ENCODE assay signal across 11 cellular contexts in the genomic region with DNA sequence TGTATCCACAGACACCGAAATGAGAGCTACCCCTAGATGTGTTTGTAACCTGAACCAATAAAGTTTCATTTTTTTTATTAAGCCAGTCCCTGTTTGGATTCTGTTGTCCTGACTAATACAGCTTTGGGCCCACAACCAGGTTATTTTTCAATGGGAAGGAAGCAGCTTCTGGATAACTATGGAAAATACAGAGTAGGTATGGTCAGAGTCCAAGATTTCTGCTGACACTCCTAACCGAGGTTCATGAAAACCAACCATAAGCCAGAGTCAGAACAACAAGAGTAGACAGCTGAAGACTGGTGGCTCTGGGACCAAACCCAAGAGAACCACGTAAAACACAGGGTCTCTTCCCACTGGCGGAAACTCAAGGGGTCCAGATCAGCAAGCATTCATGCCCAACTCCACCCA. TPM values are rescaled to one million over a fixed set of nuclear protein-coding genes. Genes with fewer than 3 reads are reported as not detected.
DNase-seq lines count a peak whose midpoint lies in the region; ATAC-seq and TF ChIP-seq lines count a peak whose summit lies in the region.
"Had no signal": no experiment of that assay in that cellular context is flagged by ENCODE, and none has a peak within 500 bp of the region (broad histone marks: within the 10 kb centered on the region; RNA-seq: fewer than 3 reads in every experiment).

No MANE protein-coding gene starts in this region.

- intact Hi-C loops in activated CD4-positive, alpha-beta memory T cell treated with anti-CD3 and anti-CD28 coated beads for 36 hours (cut with micrococcal nuclease), result no loop called here

- H3K36me3 ChIP-seq in lung (ENCODE audit: control insufficient read depth in 2 of 2, insufficient read depth in 2 of 2, low read length in 2 of 2) (no peaks in the 10 kb centered on the region), thoracic aorta (no peaks in the 10 kb centered on the region)
- H3K36me3 ChIP-seq: WERI-Rb-1 had no signal

- peaks cover 84% of the 10 kb centered on the region for H3K4me1 Mint-ChIP-seq in activated CD4-positive, alpha-beta memory T cell treated with anti-CD3 and anti-CD28 coated beads for 36 hours (ENCODE audit: low read depth)
- H3K4me1 Mint-ChIP-seq in activated CD4-positive, alpha-beta memory T cell treated with anti-CD3 and anti-CD28 coated beads, Interleukin-2, amount 10 ng/mL, durations not matched to agents 7 days and 5 days, result peaks cover 66% of the 10 kb centered on the region
- H3K4me1 Mint-ChIP-seq in chondrocyte (ENCODE audit: low read depth), result peaks cover 81% of the 10 kb centered on the region

- POLR2A ChIA-PET in activated CD4-positive, alpha-beta memory T cell treated with anti-CD3 and anti-CD28 coated beads for 36 hours (lab: Charles Lee), result interaction anchor here (1.0 to 2.2 kb wide), 2 partner anchors 8 to 15 kb away, joined by 3 to 5 read pairs; no protein-coding TSS in a partner anchor
- POLR2A ChIA-PET in activated CD4-positive, alpha-beta memory T cell treated with anti-CD3 and anti-CD28 coated beads, Interleukin-2, amount 10 ng/mL, durations not matched to agents 7 days and 5 days (lab: Charles Lee), result interaction anchor here (1.1 to 7.5 kb wide), 4 partner anchors 9 to 73 kb away, joined by 3 to 65 read pairs (median 32); a partner anchor contains a TSS

- H3K4me1 ChIP-seq in lung (ENCODE audit: control insufficient read depth in 2 of 2, insufficient read depth in 2 of 2, low read length in 2 of 2), result peaks cover 40 to 75% of the 10 kb centered on the region in 2 donors
- H3K4me1 ChIP-seq in thoracic aorta (ENCODE audit: control insufficient read depth in 1 of 2, low read depth in 2 of 2), result peaks cover 90 to 98% of the 10 kb centered on the region in 2 donors

- TF ChIP-seq CTCF in chondrocyte (IDR thresholded peaks at IDR 0.05) (no peak), lung (IDR thresholded peaks at IDR 0.05; ENCODE audit: control extremely low read depth, extremely low read depth) (no peak), thoracic aorta (IDR thresholded peaks at IDR 0.05) (no peak)

- CTCF ChIA-PET in activated CD4-positive, alpha-beta memory T cell treated with anti-CD3 and anti-CD28 coated beads for 36 hours (lab: Charles Lee), result interaction anchor here (1.0 to 3.0 kb wide), 2 partner anchors 10 to 199 kb away, joined by 3 to 14 read pairs; no protein-coding TSS in a partner anchor
- CTCF ChIA-PET in activated CD4-positive, alpha-beta memory T cell treated with anti-CD3 and anti-CD28 coated beads, Interleukin-2, amount 10 ng/mL, durations not matched to agents 7 days and 5 days (lab: Charles Lee), result interaction anchor here (1.9 kb wide), 1 partner anchor 13 kb away, joined by 9 read pairs; no protein-coding TSS in a partner anchor

- no peaks in the 10 kb centered on the region for H3K27me3 Mint-ChIP-seq in activated CD4-positive, alpha-beta memory T cell treated with anti-CD3 and anti-CD28 coated beads for 36 hours
- H3K27me3 Mint-ChIP-seq in activated CD4-positive, alpha-beta memory T cell treated with anti-CD3 and anti-CD28 coated beads, Interleukin-2, amount 10 ng/mL, durations not matched to agents 7 days and 5 days, result no peaks in the 10 kb centered on the region
- H3K27me3 Mint-ChIP-seq in chondrocyte (ENCODE audit: low read depth), result no peaks in the 10 kb centered on the region

- no peak overlapping the region for H3K4me3 Mint-ChIP-seq in activated CD4-positive, alpha-beta memory T cell treated with anti-CD3 and anti-CD28 coated beads for 36 hours
- no peak overlapping the region for H3K4me3 Mint-ChIP-seq in activated CD4-positive, alpha-beta memory T cell treated with anti-CD3 and anti-CD28 coated beads, Interleukin-2, amount 10 ng/mL, durations not matched to agents 7 days and 5 days
- H3K4me3 Mint-ChIP-seq in chondrocyte (ENCODE audit: unreplicated experiment), result no peak overlapping the region

- H3K4me3 ChIP-seq in lung (no peak overlapping the region), thoracic aorta (peak overlapping the region; percentile 48)

- no peaks in the 10 kb centered on the region for H3K36me3 Mint-ChIP-seq in activated CD4-positive, alpha-beta memory T cell treated with anti-CD3 and anti-CD28 coated beads for 36 hours
- peaks cover 3% of the 10 kb centered on the region for H3K36me3 Mint-ChIP-seq in activated CD4-positive, alpha-beta memory T cell treated with anti-CD3 and anti-CD28 coated beads, Interleukin-2, amount 10 ng/mL, durations not matched to agents 7 days and 5 days (ENCODE audit: low read depth)
- H3K36me3 Mint-ChIP-seq in chondrocyte (ENCODE audit: low read depth), result no peaks in the 10 kb centered on the region

- 74 to 91% methylated on average over 4 of the region's 4 CpGs for WGBS in lung, 2 donors

- H3K27ac Mint-ChIP-seq in activated CD4-positive, alpha-beta memory T cell treated with anti-CD3 and anti-CD28 coated beads for 36 hours, result peak overlapping the region; percentile 73
- no peak overlapping the region for H3K27ac Mint-ChIP-seq in activated CD4-positive, alpha-beta memory T cell treated with anti-CD3 and anti-CD28 coated beads, Interleukin-2, amount 10 ng/mL, durations not matched to agents 7 days and 5 days
- peak overlapping the region; percentile 71 for H3K27ac Mint-ChIP-seq in chondrocyte (ENCODE audit: unreplicated experiment)

- no peak for DNase-seq in activated CD4-positive, alpha-beta memory T cell treated with anti-CD3 and anti-CD28 coated beads for 36 hours
- DNase-seq in activated CD4-positive, alpha-beta memory T cell treated with anti-CD3 and anti-CD28 coated beads, Interleukin-2, amount 10 ng/mL, durations not matched to agents 7 days and 5 days, result no peak
- no peak for DNase-seq in chondrocyte (ENCODE audit: low spot score)
- no peak for DNase-seq in lung (ENCODE audit: low spot score)
- DNase-seq in thoracic aorta (ENCODE audit: low spot score), result no peak
- no peak for DNase-seq in effector CD8-positive, alpha-beta T cell (lab: John Stamatoyannopoulos, UW)
- no peak for DNase-seq in activated effector memory CD4-positive, alpha-beta T cell treated with anti-CD3 and anti-CD28 coated beads, Interleukin-2, amount 50 U/mL, for 16 hours
- DNase-seq: activated naive CD4-positive, alpha-beta T cell treated with anti-CD3 and anti-CD28 coated beads, Interleukin-2, amount 50 U/mL, for 16 hours; WERI-Rb-1 had no signal

- peak overlapping the region; percentile 73 to 79 for H3K27ac ChIP-seq in lung (ENCODE audit: low read depth in 1 of 2, low read length in 1 of 2)
- H3K27ac ChIP-seq in thoracic aorta, result peak overlapping the region; percentile 31 to 51
- H3K27ac ChIP-seq: WERI-Rb-1 had no signal

- ATAC-seq in lung (ENCODE audit: insufficient read depth, low FRiP score) (no peak), thoracic aorta (ENCODE audit: insufficient number of reproducible peaks, low FRiP score, low read depth) (peak; percentile 26), HG03457 (IDR thresholded peaks at IDR 0.05; ENCODE audit: unreplicated experiment) (no peak)
- ATAC-seq: esophagus mucosa had no signal

- H3K9me3 Mint-ChIP-seq in activated CD4-positive, alpha-beta memory T cell treated with anti-CD3 and anti-CD28 coated beads for 36 hours, result no peaks in the 10 kb centered on the region
- no peaks in the 10 kb centered on the region for H3K9me3 Mint-ChIP-seq in activated CD4-positive, alpha-beta memory T cell treated with anti-CD3 and anti-CD28 coated beads, Interleukin-2, amount 10 ng/mL, durations not matched to agents 7 days and 5 days
- no peaks in the 10 kb centered on the region for H3K9me3 Mint-ChIP-seq in chondrocyte (ENCODE audit: low read depth)

- H3K27me3 ChIP-seq in lung (ENCODE audit: control insufficient read depth, insufficient read depth) (no peaks in the 10 kb centered on the region), thoracic aorta (replicated peaks; ENCODE audit: insufficient read depth) (no peaks in the 10 kb centered on the region)

- H3K9me3 ChIP-seq in lung (ENCODE audit: control insufficient read depth in 2 of 2, insufficient read depth in 1 of 2, low read length in 1 of 2), result no peaks in the 10 kb centered on the region
- H3K9me3 ChIP-seq in thoracic aorta, result no peaks in the 10 kb centered on the region

RNA-seq across cellular contexts. Expression of a gene that starts 10.8 kb away (rescaled TPM):
- total RNA-seq in activated CD4-positive, alpha-beta memory T cell treated with anti-CD3 and anti-CD28 coated beads for 36 hours, result 10 to 100 TPM; 23.7 to 24.5 TPM
- 10 to 100 TPM; 19.2 to 19.6 TPM for total RNA-seq in activated CD4-positive, alpha-beta memory T cell treated with anti-CD3 and anti-CD28 coated beads, Interleukin-2, amount 10 ng/mL, durations not matched to agents 7 days and 5 days
- total RNA-seq in chondrocyte, result 29.8 to 32.7 TPM (median 31.0 TPM) in 3 replicates
- 10 to 100 TPM; 34.8 to 61.5 TPM for total RNA-seq in lung
- 10 to 100 TPM; 16.0 to 49.8 TPM for polyA plus RNA-seq in lung
- 100 to 1,000 TPM; 165 to 187 TPM for total RNA-seq in thoracic aorta
